In genomic region chr14:20601522-20601921, GRCh38 we compare ENCODE assay signal across 3 cellular contexts.
TF ChIP-seq lines count a peak whose summit lies in the region.

No MANE protein-coding gene starts in this region.

TF ChIP-seq in SK-N-SH, 30 proteins besides CTCF, POLR2A, EP300 and RAD21:
- TF ChIP-seq SIN3A (IDR thresholded peaks at IDR 0.05; ENCODE audit: borderline replicate concordance, low read depth, low read length) (no peak), REST (IDR thresholded peaks at IDR 0.05; ENCODE audit: low read depth, low read length) (0 out of 2 replicates have a peak, but pooled peaks have one; percentile 54)

TF ChIP-seq in SK-N-SH treated with all-trans-retinoic acid at 6 μM for 48 hours, 23 proteins besides CTCF, POLR2A, EP300 and RAD21:
- TF ChIP-seq ZFP30 (CRISPR knock-in tag; IDR thresholded peaks at IDR 0.05) (no peak), ZNF565 (CRISPR knock-in tag; conservative IDR thresholded peaks at IDR 0.05; ENCODE audit: low read depth) (no peak), CSDC2 (CRISPR knock-in tag; IDR thresholded peaks at IDR 0.05) (no peak), PPARA (CRISPR knock-in tag; IDR thresholded peaks at IDR 0.05; ENCODE audit: borderline replicate concordance) (no peak), ZNF8 (CRISPR knock-in tag; IDR thresholded peaks at IDR 0.05) (no peak), ESRRG (CRISPR knock-in tag; IDR thresholded peaks at IDR 0.05) (no peak), BACH2 (CRISPR knock-in tag; IDR thresholded peaks at IDR 0.05; ENCODE audit: borderline replicate concordance) (no peak), CSRNP3 (CRISPR knock-in tag; IDR thresholded peaks at IDR 0.05) (no peak), ZNF70 (CRISPR knock-in tag; IDR thresholded peaks at IDR 0.05) (no peak), ARNTL (CRISPR knock-in tag; IDR thresholded peaks at IDR 0.05; ENCODE audit: borderline replicate concordance, low read depth) (no peak), ISL1 (CRISPR knock-in tag; IDR thresholded peaks at IDR 0.05) (no peak), TOX (CRISPR knock-in tag; IDR thresholded peaks at IDR 0.05; ENCODE audit: borderline replicate concordance) (no peak), CREB5 (CRISPR knock-in tag; IDR thresholded peaks at IDR 0.05; ENCODE audit: low read depth) (no peak), GLIS3 (CRISPR knock-in tag; IDR thresholded peaks at IDR 0.05) (no peak), ZC3H10 (CRISPR knock-in tag; IDR thresholded peaks at IDR 0.05) (no peak), RARB (CRISPR knock-in tag; IDR thresholded peaks at IDR 0.05) (no peak), TCF4 (CRISPR knock-in tag; IDR thresholded peaks at IDR 0.05; ENCODE audit: borderline replicate concordance) (no peak)
- TF ChIP-seq, protein P1, sequence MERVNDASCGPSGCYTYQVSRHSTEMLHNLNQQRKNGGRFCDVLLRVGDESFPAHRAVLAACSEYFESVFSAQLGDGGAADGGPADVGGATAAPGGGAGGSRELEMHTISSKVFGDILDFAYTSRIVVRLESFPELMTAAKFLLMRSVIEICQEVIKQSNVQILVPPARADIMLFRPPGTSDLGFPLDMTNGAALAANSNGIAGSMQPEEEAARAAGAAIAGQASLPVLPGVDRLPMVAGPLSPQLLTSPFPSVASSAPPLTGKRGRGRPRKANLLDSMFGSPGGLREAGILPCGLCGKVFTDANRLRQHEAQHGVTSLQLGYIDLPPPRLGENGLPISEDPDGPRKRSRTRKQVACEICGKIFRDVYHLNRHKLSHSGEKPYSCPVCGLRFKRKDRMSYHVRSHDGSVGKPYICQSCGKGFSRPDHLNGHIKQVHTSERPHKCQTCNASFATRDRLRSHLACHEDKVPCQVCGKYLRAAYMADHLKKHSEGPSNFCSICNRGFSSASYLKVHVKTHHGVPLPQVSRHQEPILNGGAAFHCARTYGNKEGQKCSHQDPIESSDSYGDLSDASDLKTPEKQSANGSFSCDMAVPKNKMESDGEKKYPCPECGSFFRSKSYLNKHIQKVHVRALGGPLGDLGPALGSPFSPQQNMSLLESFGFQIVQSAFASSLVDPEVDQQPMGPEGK (CRISPR knock-in tag; IDR thresholded peaks at IDR 0.05; ENCODE audit: borderline replicate concordance) = no peak

TF ChIP-seq in K562, 482 proteins besides CTCF, POLR2A, EP300 and RAD21:
- TF ChIP-seq HDAC8 (tag; IDR thresholded peaks at IDR 0.05) = no peak
- no peak for TF ChIP-seq HDAC1 (IDR thresholded peaks at IDR 0.05)
- TF ChIP-seq GTF2F1 (IDR thresholded peaks at IDR 0.05; ENCODE audit: low read depth, low read length) = no peak
- TF ChIP-seq ZFP30 (CRISPR knock-in tag; IDR thresholded peaks at IDR 0.05; ENCODE audit: borderline replicate concordance) = no peak
- TF ChIP-seq ZNF778 (CRISPR knock-in tag; IDR thresholded peaks at IDR 0.05) = no peak
- no peak for TF ChIP-seq ZNF197 (CRISPR knock-in tag; IDR thresholded peaks at IDR 0.05; ENCODE audit: low read depth)
- no peak for TF ChIP-seq KDM4B (IDR thresholded peaks at IDR 0.05; ENCODE audit: borderline replicate concordance in 2 of 2, low read depth in 1 of 2)
- no peak for TF ChIP-seq TFAP4 (CRISPR knock-in tag; IDR thresholded peaks at IDR 0.05; ENCODE audit: borderline replicate concordance)
- no peak for TF ChIP-seq SAP30 (IDR thresholded peaks at IDR 0.05; ENCODE audit: borderline replicate concordance, insufficient read depth, low read depth, low read length, poor library complexity, severe bottlenecking)
- no peak for TF ChIP-seq HDAC3 (IDR thresholded peaks at IDR 0.05; ENCODE audit: borderline replicate concordance, partially characterized antibody)
- no peak for TF ChIP-seq TBP (optimal IDR thresholded peaks at IDR 0.05; ENCODE audit: low read depth, low read length)
- no peak for TF ChIP-seq ZNF518B (CRISPR knock-in tag; IDR thresholded peaks at IDR 0.05)
- TF ChIP-seq JUND (IDR thresholded peaks at IDR 0.05; ENCODE audit: borderline replicate concordance, low read depth, low read length) = no peak
- no peak for TF ChIP-seq JUND (tag; IDR thresholded peaks at IDR 0.05; ENCODE audit: borderline replicate concordance, low read depth, low read length)
- TF ChIP-seq ZBTB11 (CRISPR knock-in tag; IDR thresholded peaks at IDR 0.05) = no peak
TF ChIP-seq in K562: peak in this region for 0.
